Comparison of ENCODE assay signal across 39 cellular contexts in genomic region chr1:2971146-2971501, GRCh38. TPM values are rescaled to one million over a fixed set of nuclear protein-coding genes. Genes with fewer than 3 reads are reported as not detected.
"Had no signal": no experiment of that assay in that cellular context is flagged by ENCODE, and none has a peak within 500 bp of the region (broad histone marks: within the 10 kb centered on the region; RNA-seq: fewer than 3 reads in every experiment).

No MANE protein-coding gene starts in this region.

- H3K4me1 ChIP-seq: adrenal gland had no signal

- DNase-seq: activated CD4-positive, alpha-beta memory T cell treated with anti-CD3 and anti-CD28 coated beads for 36 hours; activated CD4-positive, alpha-beta T cell treated with anti-CD3 and anti-CD28 coated beads for 48 hours; activated naive CD4-positive, alpha-beta T cell; activated naive CD8-positive, alpha-beta T cell treated with anti-CD3 and anti-CD28 coated beads for 36 hours; activated T-cell treated with anti-CD3 and anti-CD28 coated beads, Interleukin-2, amount 50 U/mL, for 48 hours; body of pancreas; mammary epithelial cell; small intestine; stimulated activated CD4-positive, alpha-beta T cell treated with anti-CD3 and anti-CD28 coated beads, Interleukin-1b, Interleukin-23, amount 100 ng/mL, for 48 hours; stimulated activated CD4-positive, alpha-beta T cell treated with anti-CD3 and anti-CD28 coated beads, Interleukin-4, amount 100 ng/mL, for 4 hours; stimulated activated CD8-positive, alpha-beta memory T cell treated with anti-CD3 and anti-CD28 coated beads, Interleukin-4, amount 100 ng/mL, for 48 hours; stimulated activated naive CD8-positive, alpha-beta T cell treated with anti-CD3 and anti-CD28 coated beads, Interleukin-15, amount 100 ng/mL, for 72 hours; T-helper 17 cell; T1000; WERI-Rb-1 had no signal

- H3K4me3 ChIP-seq: adrenal gland, body of pancreas, cardiac muscle cell, gastroesophageal sphincter, hepatocyte, tibial nerve had no signal

- H3K4me1 Mint-ChIP-seq: mesothelial cell of epicardium had no signal

- H3K27ac ChIP-seq: adrenal gland, body of pancreas, cardiac muscle cell, gastroesophageal sphincter, hepatocyte, WERI-Rb-1 had no signal

- H3K9me3 Mint-ChIP-seq: activated CD4-positive, alpha-beta memory T cell treated with anti-CD3 and anti-CD28 coated beads for 36 hours; activated naive CD8-positive, alpha-beta T cell treated with anti-CD3 and anti-CD28 coated beads for 36 hours; activated T-helper 2 cell treated with anti-CD3 and anti-CD28 coated beads, Interferon-gamma antibody, Interleukin-2, Interleukin-4, amounts not matched to agents 10 μg/mL and 5 μg/mL and 100 μg/mL, durations not matched to agents 14 hours and 24 hours and 36 hours; naive thymus-derived CD8-positive, alpha-beta T cell; stimulated activated memory B cell treated with anti-CD40 and anti-IgM and Interleukin-4, amounts not matched to agents 10 μg/mL and 1 μg/mL and 100 μg/mL, for 72 hours; stimulated activated naive CD8-positive, alpha-beta T cell treated with anti-CD3 and anti-CD28 coated beads, Interleukin-15, amount 100 ng/mL, for 72 hours had no signal

- H3K27me3 Mint-ChIP-seq: stimulated activated memory B cell treated with anti-CD40 and anti-IgM and Interleukin-4, amounts not matched to agents 10 μg/mL and 1 μg/mL and 100 μg/mL, for 72 hours had no signal

- H3K4me3 Mint-ChIP-seq: activated CD4-positive, alpha-beta memory T cell treated with anti-CD3 and anti-CD28 coated beads for 36 hours; activated naive CD8-positive, alpha-beta T cell treated with anti-CD3 and anti-CD28 coated beads for 36 hours; mesothelial cell of epicardium; naive thymus-derived CD8-positive, alpha-beta T cell; stimulated activated memory B cell treated with anti-CD40 and anti-IgM and Interleukin-4, amounts not matched to agents 10 μg/mL and 1 μg/mL and 100 μg/mL, for 72 hours; stimulated activated naive CD8-positive, alpha-beta T cell treated with anti-CD3 and anti-CD28 coated beads, Interleukin-15, amount 100 ng/mL, for 72 hours; T-helper 17 cell had no signal

- H3K36me3 Mint-ChIP-seq: activated CD4-positive, alpha-beta memory T cell treated with anti-CD3 and anti-CD28 coated beads for 36 hours; activated naive CD8-positive, alpha-beta T cell treated with anti-CD3 and anti-CD28 coated beads for 36 hours; naive thymus-derived CD8-positive, alpha-beta T cell; stimulated activated memory B cell treated with anti-CD40 and anti-IgM and Interleukin-4, amounts not matched to agents 10 μg/mL and 1 μg/mL and 100 μg/mL, for 72 hours had no signal

- H3K36me3 ChIP-seq: adrenal gland, cardiac muscle cell, gastroesophageal sphincter, tibial nerve, WERI-Rb-1 had no signal

- H3K9me3 ChIP-seq: adrenal gland, body of pancreas, gastroesophageal sphincter, tibial nerve had no signal

- H3K27ac Mint-ChIP-seq: activated CD4-positive, alpha-beta memory T cell treated with anti-CD3 and anti-CD28 coated beads for 36 hours; activated naive CD8-positive, alpha-beta T cell treated with anti-CD3 and anti-CD28 coated beads for 36 hours; activated T-helper 2 cell treated with anti-CD3 and anti-CD28 coated beads, Interferon-gamma antibody, Interleukin-2, Interleukin-4, amounts not matched to agents 10 μg/mL and 5 μg/mL and 100 μg/mL, durations not matched to agents 14 hours and 24 hours and 36 hours; mesothelial cell of epicardium; naive thymus-derived CD8-positive, alpha-beta T cell; stimulated activated memory B cell treated with anti-CD40 and anti-IgM and Interleukin-4, amounts not matched to agents 10 μg/mL and 1 μg/mL and 100 μg/mL, for 72 hours; stimulated activated naive CD8-positive, alpha-beta T cell treated with anti-CD3 and anti-CD28 coated beads, Interleukin-15, amount 100 ng/mL, for 72 hours; T-helper 17 cell had no signal

- H3K27me3 ChIP-seq: adrenal gland, body of pancreas, cardiac muscle cell, hepatocyte had no signal

- ATAC-seq: activated CD4-positive, CD25-positive, alpha-beta regulatory T cell treated with anti-CD3 and anti-CD28 coated beads, Interleukin-2, amount 50 U/mL, for 24 hours; body of pancreas; gastroesophageal sphincter; left colon; naive thymus-derived CD8-positive, alpha-beta T cell; sciatic nerve; SK-N-SH treated with all-trans-retinoic acid at 6 μM for 48 hours; stimulated activated memory B cell treated with anti-CD40 and anti-IgM and Interleukin-4, amounts not matched to agents 10 μg/mL and 1 μg/mL and 100 μg/mL, for 72 hours; stimulated activated naive CD8-positive, alpha-beta T cell treated with anti-CD3 and anti-CD28 coated beads, Interleukin-15, amount 100 ng/mL, for 72 hours; T-helper 17 cell had no signal

RNA-seq across cellular contexts. Expression of gene ACTRT2, which starts 50.1 kb away (rescaled TPM):
- total RNA-seq: activated CD4-positive, alpha-beta memory T cell treated with anti-CD3 and anti-CD28 coated beads for 36 hours; activated CD8-positive, alpha-beta memory T cell treated with anti-CD3 and anti-CD28 coated beads for 36 hours; activated naive CD8-positive, alpha-beta T cell treated with anti-CD3 and anti-CD28 coated beads for 36 hours; activated T-helper 2 cell treated with anti-CD3 and anti-CD28 coated beads, Interferon-gamma antibody, Interleukin-2, Interleukin-4, amounts not matched to agents 10 μg/mL and 5 μg/mL and 100 μg/mL, durations not matched to agents 14 hours and 24 hours and 36 hours; adrenal gland; aorta; body of pancreas; cardiac muscle cell; cerebellum; endothelial cell of umbilical vein; fibroblast of lung; fibroblast of villous mesenchyme; gastroesophageal sphincter; hepatocyte; left colon; liver; mammary epithelial cell; mesothelial cell of epicardium; naive thymus-derived CD8-positive, alpha-beta T cell; osteocyte; posterior vena cava; sciatic nerve; T-helper 17 cell; tibial nerve had no signal
- polyA plus RNA-seq: adrenal gland; aorta; cardiac muscle cell; endothelial cell of umbilical vein; esophagus; fibroblast of lung; hepatocyte; keratinocyte; liver; mammary epithelial cell; naive thymus-derived CD8-positive, alpha-beta T cell; small intestine had no signal
